Comparison of ENCODE assay signal across 8 cellular contexts in the genomic region with DNA sequence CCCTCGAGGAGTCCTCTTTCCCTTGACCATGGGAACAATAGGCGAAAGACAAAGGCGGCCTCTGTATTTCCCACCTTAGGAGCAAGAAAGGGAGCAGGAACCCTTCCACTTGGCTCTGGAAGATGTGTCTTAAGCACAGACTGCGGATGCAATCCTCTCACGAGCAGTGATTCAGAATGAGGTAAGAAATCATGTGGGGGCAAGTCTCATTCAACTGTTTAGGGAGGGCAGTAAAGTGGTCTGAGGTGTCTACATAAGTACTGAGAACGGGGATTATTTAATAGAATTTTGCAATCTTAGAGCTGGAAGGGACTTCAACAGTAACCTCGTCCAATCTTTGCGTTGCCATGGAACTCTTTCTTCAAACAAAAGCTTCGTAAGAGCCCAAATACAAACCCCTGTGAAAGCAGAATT. TPM values are rescaled to one million over a fixed set of nuclear protein-coding genes. Genes with fewer than 3 reads are reported as not detected.
DNase-seq lines count a peak whose midpoint lies in the region; ATAC-seq lines count a peak whose summit lies in the region.

No MANE protein-coding gene starts in this region.

- peaks cover 20 to 27% of the 10 kb centered on the region in 2 donors for H3K27me3 Mint-ChIP-seq in effector memory CD8-positive, alpha-beta T cell

- peaks cover 13 to 16% of the 10 kb centered on the region in 2 donors for H3K4me1 Mint-ChIP-seq in effector memory CD8-positive, alpha-beta T cell (ENCODE audit: low read depth in 2 of 2)

- in situ Hi-C loops in ACHN (cut with HindIII; ENCODE audit: low pct_ligation_motif_present, low pct_unique_long_range_greater_than_20kb, low sequenced_read_pairs) = no loop called here

- ATAC-seq in effector memory CD8-positive, alpha-beta T cell (replicated peaks) = no peak
- ATAC-seq in GM19351 (IDR thresholded peaks at IDR 0.05; ENCODE audit: unreplicated experiment) = no peak

- peak overlapping the region; percentile 86 to 91 for H3K4me3 Mint-ChIP-seq in effector memory CD8-positive, alpha-beta T cell

- H3K27ac Mint-ChIP-seq in effector memory CD8-positive, alpha-beta T cell = no peak overlapping the region

- peaks cover 15% of the 10 kb centered on the region for H3K36me3 Mint-ChIP-seq in effector memory CD8-positive, alpha-beta T cell (ENCODE audit: insufficient read depth)

- peak; percentile 75 for DNase-seq in ACHN
- peak; percentile 93 for DNase-seq in LHCN-M2 (ENCODE audit: low read depth)
- no peak for DNase-seq in effector memory CD8-positive, alpha-beta T cell
- DNase-seq in myocyte (ENCODE audit: low read depth) = peak; percentile 61
- DNase-seq in NCI-H82 (lab: John Stamatoyannopoulos, UW) = no peak
- no peak for DNase-seq in activated CD4-positive, alpha-beta T cell treated with anti-CD3 and anti-CD28 coated beads for 48 hours
- no peak for DNase-seq in occipital lobe (lab: John Stamatoyannopoulos, UW)

- H3K9me3 Mint-ChIP-seq in effector memory CD8-positive, alpha-beta T cell = no peaks in the 10 kb centered on the region

RNA-seq across cellular contexts. Expression of a gene that starts 1.6 kb away (rescaled TPM):
- 30.5 and 31.0 TPM in 2 replicates for total RNA-seq in LHCN-M2 (2014; rRNA removed)
- polyA plus RNA-seq in LHCN-M2 (2012) = 9.1 TPM
- total RNA-seq in myocyte = 11.5 and 14.9 TPM in 2 replicates
- polyA plus RNA-seq in myocyte (2012) = 7.0 TPM
- total RNA-seq in occipital lobe = 18.2 TPM

RNA-seq across cellular contexts. Expression of a gene that starts 21.4 kb away (rescaled TPM):
- total RNA-seq in LHCN-M2 (2014; rRNA removed) (49.3 and 53.5 TPM in 2 replicates), myocyte (36.7 and 42.7 TPM in 2 replicates), occipital lobe (12.5 TPM)
- 39.7 TPM for polyA plus RNA-seq in LHCN-M2 (2012)
- 43.5 TPM for polyA plus RNA-seq in myocyte (2012)

RNA-seq across cellular contexts. Expression of a gene that starts 51.0 kb away (rescaled TPM):
- 41.7 and 49.4 TPM in 2 replicates for total RNA-seq in LHCN-M2 (2014; rRNA removed)
- 68.7 TPM for polyA plus RNA-seq in LHCN-M2 (2012)
- 67.2 and 74.5 TPM in 2 replicates for total RNA-seq in myocyte
- polyA plus RNA-seq in myocyte (2012) = 73.9 TPM
- 8.1 TPM for total RNA-seq in occipital lobe

Comparison
In these comparisons a context has a peak if more than half of its experiments do, and no peak if none do; other contexts are left out.
1. DNase-seq: peak in ACHN (single experiment), LHCN-M2 (single experiment) and myocyte (single experiment); none in effector memory CD8-positive, alpha-beta T cell (0 of 3), NCI-H82 (single experiment), activated CD4-positive, alpha-beta T cell treated with anti-CD3 and anti-CD28 coated beads for 48 hours (single experiment) and occipital lobe (single experiment).